ENCODE assay signal across 31 cellular contexts in genomic region chr7:86407291-86407690, GRCh38.
DNase-seq lines count a peak whose midpoint lies in the region; TF ChIP-seq lines count a peak whose summit lies in the region.
"Had no signal": no experiment of that assay in that cellular context is flagged by ENCODE, and none has a peak within 500 bp of the region (broad histone marks: within the 10 kb centered on the region; RNA-seq: fewer than 3 reads in every experiment).

No MANE protein-coding gene starts in this region.

- H3K27me3 ChIP-seq in SJSA1 (replicated peaks) (no peaks in the 10 kb centered on the region), H7 (ENCODE audit: control insufficient read depth, insufficient read depth, low read length) (no peaks in the 10 kb centered on the region)
- H3K27me3 ChIP-seq: heart left ventricle, pancreas, suprapubic skin had no signal

- H3K4me1 ChIP-seq in HEK293 (ENCODE audit: control insufficient read depth, insufficient read depth, low read length) = no peaks in the 10 kb centered on the region
- peaks cover 36% of the 10 kb centered on the region for H3K4me1 ChIP-seq in SJSA1 (replicated peaks)
- H3K4me1 ChIP-seq: heart left ventricle, lower lobe of right lung, pancreas, suprapubic skin had no signal

- CTCF ChIA-PET in HEK293 (lab: Yijun Ruan, JAX) = no interaction called here

- no peak overlapping the region for H3K27ac ChIP-seq in HEK293 (ENCODE audit: extremely low read depth, low read depth, low read length)
- peak overlapping the region; percentile 84 for H3K27ac ChIP-seq in SJSA1
- H3K27ac ChIP-seq: heart left ventricle, lower lobe of right lung, pancreas, suprapubic skin, VCaP had no signal

- no peak for TF ChIP-seq CTCF in HEK293 (tag by site-specific recombination; IDR thresholded peaks at IDR 0.05)

- no peak overlapping the region for H3K4me3 ChIP-seq in HEK293 (ENCODE audit: low read depth, low read length)
- H3K4me3 ChIP-seq in SJSA1 = no peak overlapping the region
- H3K4me3 ChIP-seq in H7 (ENCODE audit: insufficient read depth, low read depth, low read length) = no peak overlapping the region
- H3K4me3 ChIP-seq: heart left ventricle, lower lobe of right lung, mucosa of descending colon, pancreas, suprapubic skin had no signal

- POLR2A ChIA-PET in HEK293 (lab: Yijun Ruan, JAX) = no interaction called here

- DNase-seq in SJSA1 (ENCODE audit: low read depth in 1 of 2, low spot score in 2 of 2) (peak; percentile 78 to 85), glomerular visceral epithelial cell (ENCODE audit: extremely low spot score) (peak; percentile 92), putamen (ENCODE audit: low spot score) (peak; percentile 9), pons (ENCODE audit: low spot score) (no peak), germinal center (ENCODE audit: low spot score) (no peak), H7 (no peak)
- DNase-seq: activated CD4-positive, alpha-beta T cell treated with anti-CD3 and anti-CD28 coated beads, Interleukin-2, amount 10 ng/mL, durations not matched to agents 7 days and 5 days; activated gamma-delta T cell; activated naive CD8-positive, alpha-beta T cell treated with anti-CD3 and anti-CD28 coated beads for 36 hours; aorta; central memory CD4-positive, alpha-beta T cell; dermis blood vessel endothelial cell; DMS153; endodermal cell; H9; heart left ventricle; Karpas-422; kidney; lower lobe of right lung; mucosa of descending colon; NCI-H1436; NCI-H2081 treated with DMSO at 0.1 percent for 48 hours; NCI-H82; pancreas; right cardiac atrium; SHP77 treated with DMSO at 0.1 percent for 48 hours; stimulated activated CD4-positive, alpha-beta T cell treated with anti-CD3 and anti-CD28 coated beads, Interleukin-1b, Interleukin-23, amount 100 ng/mL, for 48 hours; stimulated activated naive CD4-positive, alpha-beta T cell treated with Interleukin-2 at 50 U/mL for 16 hours had no signal

- no peaks in the 10 kb centered on the region for H3K9me3 ChIP-seq in HEK293 (ENCODE audit: control insufficient read depth, insufficient read depth, low read depth, low read length)
- H3K9me3 ChIP-seq in SJSA1 (replicated peaks) = no peaks in the 10 kb centered on the region
- H3K9me3 ChIP-seq: lower lobe of right lung, mucosa of descending colon, pancreas, suprapubic skin had no signal

- H3K36me3 ChIP-seq in HEK293 (ENCODE audit: control insufficient read depth in 2 of 2, insufficient read depth in 1 of 2, low read length in 2 of 2) = no peaks in the 10 kb centered on the region
- no peaks in the 10 kb centered on the region for H3K36me3 ChIP-seq in SJSA1
- H3K36me3 ChIP-seq in H7 (replicated peaks; ENCODE audit: control insufficient read depth, insufficient read depth, low read length) = no peaks in the 10 kb centered on the region
- H3K36me3 ChIP-seq: heart left ventricle, lower lobe of right lung, pancreas, suprapubic skin had no signal

TF ChIP-seq in HEK293, 187 proteins besides CTCF, POLR2A, EP300 and RAD21:
- TF ChIP-seq ZNF433 (tag by site-specific recombination; IDR thresholded peaks at IDR 0.05; ENCODE audit: low read depth) (no peak), ZNF510 (tag by site-specific recombination; IDR thresholded peaks at IDR 0.05; ENCODE audit: insufficient replicate concordance) (no peak), ZNF398 (tag by site-specific recombination; IDR thresholded peaks at IDR 0.05) (no peak), MEIS1 (CRISPR knock-in tag; IDR thresholded peaks at IDR 0.05; ENCODE audit: borderline replicate concordance) (0 out of 2 replicates have a peak, but pooled peaks have one; percentile 26)

Comparison
In these comparisons a context has a peak if more than half of its experiments do, and no peak if none do; other contexts are left out.
1. DNase-seq: peak in SJSA1 (2 of 2), glomerular visceral epithelial cell (single experiment) and putamen (single experiment); none in pons (single experiment), germinal center (single experiment) and H7 (single experiment).